In genomic region chr1:226983998-226984364, GRCh38 we compare ENCODE assay signal across 1 cellular context.
TF ChIP-seq lines count a peak whose summit lies in the region.

No MANE protein-coding gene starts in this region.

TF ChIP-seq in HCT116, 20 proteins besides CTCF, POLR2A, EP300 and RAD21 (continued from another document):
- TF ChIP-seq, protein P1, sequence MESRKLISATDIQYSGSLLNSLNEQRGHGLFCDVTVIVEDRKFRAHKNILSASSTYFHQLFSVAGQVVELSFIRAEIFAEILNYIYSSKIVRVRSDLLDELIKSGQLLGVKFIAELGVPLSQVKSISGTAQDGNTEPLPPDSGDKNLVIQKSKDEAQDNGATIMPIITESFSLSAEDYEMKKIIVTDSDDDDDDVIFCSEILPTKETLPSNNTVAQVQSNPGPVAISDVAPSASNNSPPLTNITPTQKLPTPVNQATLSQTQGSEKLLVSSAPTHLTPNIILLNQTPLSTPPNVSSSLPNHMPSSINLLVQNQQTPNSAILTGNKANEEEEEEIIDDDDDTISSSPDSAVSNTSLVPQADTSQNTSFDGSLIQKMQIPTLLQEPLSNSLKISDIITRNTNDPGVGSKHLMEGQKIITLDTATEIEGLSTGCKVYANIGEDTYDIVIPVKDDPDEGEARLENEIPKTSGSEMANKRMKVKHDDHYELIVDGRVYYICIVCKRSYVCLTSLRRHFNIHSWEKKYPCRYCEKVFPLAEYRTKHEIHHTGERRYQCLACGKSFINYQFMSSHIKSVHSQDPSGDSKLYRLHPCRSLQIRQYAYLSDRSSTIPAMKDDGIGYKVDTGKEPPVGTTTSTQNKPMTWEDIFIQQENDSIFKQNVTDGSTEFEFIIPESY (IDR thresholded peaks at IDR 0.05; ENCODE audit: extremely low read depth, insufficient replicate concordance, low read length), result no peak
- TF ChIP-seq EZH2phosphoT487 (IDR thresholded peaks at IDR 0.05; ENCODE audit: borderline replicate concordance), result no peak
- no peak for TF ChIP-seq ELF1 (IDR thresholded peaks at IDR 0.05; ENCODE audit: borderline replicate concordance, low read depth)
- TF ChIP-seq EZH2 (IDR thresholded peaks at IDR 0.05), result no peak
- no peak for TF ChIP-seq JUND (IDR thresholded peaks at IDR 0.05)
- TF ChIP-seq TCF7L2 (IDR thresholded peaks at IDR 0.05; ENCODE audit: borderline replicate concordance, extremely low read depth, insufficient read depth, insufficient read length), result no peak
- TF ChIP-seq ZFX (IDR thresholded peaks at IDR 0.05), result no peak
